ENCODE assay signal across 17 cellular contexts in the genomic region with DNA sequence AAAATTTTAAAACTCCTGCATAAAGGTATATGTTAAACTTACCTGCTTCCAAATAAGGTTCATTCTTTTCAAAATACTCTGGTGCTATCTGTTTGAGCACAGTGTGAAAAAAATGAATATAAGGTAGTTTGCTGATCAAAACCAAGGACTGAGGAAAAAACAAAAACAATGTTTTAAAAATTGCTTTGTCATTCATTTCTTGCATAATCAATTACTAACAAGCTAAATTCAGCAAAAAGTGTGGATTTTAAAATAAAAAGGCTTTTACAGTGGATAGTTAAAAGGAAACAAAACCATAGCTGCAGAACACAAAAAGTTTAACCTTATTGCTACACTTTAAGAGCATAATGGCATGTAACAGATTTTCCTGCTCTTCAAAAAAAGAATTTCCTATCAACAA.
"Had no signal": no experiment of that assay in that cellular context is flagged by ENCODE, and none has a peak within 500 bp of the region (broad histone marks: within the 10 kb centered on the region; RNA-seq: fewer than 3 reads in every experiment).

No MANE protein-coding gene starts in this region.

- ATAC-seq: activated CD8-positive, alpha-beta memory T cell treated with anti-CD3 and anti-CD28 coated beads, Interleukin-2, amount 10 ng/mL, durations not matched to agents 7 days and 5 days; activated CD8-positive, alpha-beta T cell treated with anti-CD3 and anti-CD28 coated beads for 36 hours; natural killer cell had no signal

- H3K9me3 Mint-ChIP-seq: activated CD4-positive, alpha-beta T cell treated with anti-CD3 and anti-CD28 coated beads, Interleukin-2, amount 10 ng/mL, durations not matched to agents 24 days and 14 days; activated CD8-positive, alpha-beta T cell treated with anti-CD3 and anti-CD28 coated beads for 36 hours; natural killer cell had no signal

- DNase-seq: activated CD4-positive, alpha-beta T cell treated with anti-CD3 and anti-CD28 coated beads, Interleukin-2, amount 10 ng/mL, durations not matched to agents 24 days and 14 days; activated CD8-positive, alpha-beta memory T cell treated with anti-CD3 and anti-CD28 coated beads, Interleukin-2, amount 10 ng/mL, durations not matched to agents 7 days and 5 days; activated CD8-positive, alpha-beta T cell treated with anti-CD3 and anti-CD28 coated beads for 36 hours; activated gamma-delta T cell treated with Interleukin-2 at 50 U/mL for 16 hours; activated T-cell treated with anti-CD3 and anti-CD28 coated beads for 4 hours; esophagus squamous epithelium; left ventricle myocardium inferior; midbrain; natural killer cell; ovary; stimulated activated CD4-positive, alpha-beta T cell treated with anti-CD3 and anti-CD28 coated beads, Interleukin-4, amount 100 ng/mL, for 24 hours; stimulated activated naive CD4-positive, alpha-beta T cell treated with Interleukin-2 at 50 U/mL for 16 hours; upper lobe of left lung had no signal

- H3K4me1 ChIP-seq: prostate gland had no signal

- H3K27ac Mint-ChIP-seq: activated CD4-positive, alpha-beta T cell treated with anti-CD3 and anti-CD28 coated beads, Interleukin-2, amount 10 ng/mL, durations not matched to agents 24 days and 14 days; activated CD8-positive, alpha-beta memory T cell treated with anti-CD3 and anti-CD28 coated beads, Interleukin-2, amount 10 ng/mL, durations not matched to agents 7 days and 5 days; activated naive CD8-positive, alpha-beta T cell; natural killer cell had no signal

- H3K4me3 ChIP-seq: coronary artery, esophagus squamous epithelium, left ventricle myocardium inferior, ovary, prostate gland, thoracic aorta, upper lobe of left lung had no signal

- H3K4me3 Mint-ChIP-seq: activated CD4-positive, alpha-beta T cell treated with anti-CD3 and anti-CD28 coated beads, Interleukin-2, amount 10 ng/mL, durations not matched to agents 24 days and 14 days; activated CD8-positive, alpha-beta memory T cell treated with anti-CD3 and anti-CD28 coated beads, Interleukin-2, amount 10 ng/mL, durations not matched to agents 7 days and 5 days; activated CD8-positive, alpha-beta T cell treated with anti-CD3 and anti-CD28 coated beads for 36 hours; activated naive CD8-positive, alpha-beta T cell; natural killer cell had no signal

- H3K27me3 ChIP-seq: esophagus squamous epithelium, ovary, upper lobe of left lung had no signal

- H3K27ac ChIP-seq: coronary artery, left ventricle myocardium inferior, ovary, prostate gland, thoracic aorta had no signal

- H3K9me3 ChIP-seq: esophagus squamous epithelium, left ventricle myocardium inferior, ovary, prostate gland, thoracic aorta, upper lobe of left lung had no signal

- H3K27me3 Mint-ChIP-seq: activated CD4-positive, alpha-beta T cell treated with anti-CD3 and anti-CD28 coated beads, Interleukin-2, amount 10 ng/mL, durations not matched to agents 24 days and 14 days; activated CD8-positive, alpha-beta memory T cell treated with anti-CD3 and anti-CD28 coated beads, Interleukin-2, amount 10 ng/mL, durations not matched to agents 7 days and 5 days; activated CD8-positive, alpha-beta T cell treated with anti-CD3 and anti-CD28 coated beads for 36 hours; activated naive CD8-positive, alpha-beta T cell had no signal

- H3K36me3 ChIP-seq: ovary had no signal
